Comparison of ENCODE assay signal across 8 cellular contexts in genomic region chr3:184133840-184134745, GRCh38. TPM values are rescaled to one million over a fixed set of nuclear protein-coding genes. Genes with fewer than 3 reads are reported as not detected.
DNase-seq lines count a peak whose midpoint lies in the region; ATAC-seq and TF ChIP-seq lines count a peak whose summit lies in the region.

No MANE protein-coding gene starts in this region.

- H3K4me3 ChIP-seq in A673 (ENCODE audit: low read depth, low read length, poor library complexity, severe bottlenecking) (peak overlapping the region; percentile 89), MG63 (peak overlapping the region; percentile 87), neutrophil (ENCODE audit: low read depth in 1 of 2, low read length in 1 of 2) (peak overlapping the region; percentile 73 to 94), urinary bladder (ENCODE audit: low read depth, low read length) (peak overlapping the region; percentile 69)

- no peaks in the 10 kb centered on the region for H3K27me3 Mint-ChIP-seq in activated naive CD8-positive, alpha-beta T cell treated with anti-CD3 and anti-CD28 coated beads, Interleukin-2, amount 10 ng/mL, durations not matched to agents 7 days and 5 days

- H3K4me1 ChIP-seq in A673 (ENCODE audit: insufficient read depth, low read length, poor library complexity, severe bottlenecking) (peaks cover 9% of the 10 kb centered on the region), neutrophil (ENCODE audit: control insufficient read depth in 1 of 2, insufficient read depth in 1 of 2, low read depth in 1 of 2, low read length in 1 of 2) (peaks cover 20 to 29% of the 10 kb centered on the region in 2 experiments), urinary bladder (ENCODE audit: insufficient read depth) (no peaks in the 10 kb centered on the region)

- TF ChIP-seq CTCF in A673 (conservative IDR thresholded peaks at IDR 0.05; ENCODE audit: low read depth, low read length) (no peak), neutrophil (IDR thresholded peaks at IDR 0.05) (no peak)

- H3K4me3 Mint-ChIP-seq in activated naive CD8-positive, alpha-beta T cell treated with anti-CD3 and anti-CD28 coated beads, Interleukin-2, amount 10 ng/mL, durations not matched to agents 7 days and 5 days, result peak overlapping the region; percentile 97

- H3K27me3 ChIP-seq in A673 (replicated peaks; ENCODE audit: insufficient read depth, low read depth, low read length, poor library complexity) (no peaks in the 10 kb centered on the region), MG63 (no peaks in the 10 kb centered on the region), neutrophil (no peaks in the 10 kb centered on the region)

- intact Hi-C loops in A673 (cut with micrococcal nuclease; ENCODE audit: unreplicated experiment) (loop anchor here (2.0 to 5.0 kb wide), 2 partner anchors 51 to 113 kb away; partner anchors contain the start of genes ALG3 and EEF1AKMT4), head of caudate nucleus (cut with DNase I) (loop anchor here (2.0 to 10.0 kb wide), 3 partner anchors 21 to 239 kb away; partner anchors contain the start of genes ABCC5 and DVL3)

- POLR2A ChIA-PET in A673 (lab: Charles Lee; ENCODE audit: low non-redundant PET), result no interaction called here
- POLR2A ChIA-PET in activated naive CD8-positive, alpha-beta T cell treated with anti-CD3 and anti-CD28 coated beads, Interleukin-2, amount 10 ng/mL, durations not matched to agents 7 days and 5 days (lab: Charles Lee), result interaction anchor here (0.9 to 1.8 kb wide), 3 partner anchors 21 to 57 kb away, joined by 4 to 5 read pairs (median 4); partner anchors contain the start of genes ABCF3 and DVL3

- peak overlapping the region; percentile 93 for H3K27ac Mint-ChIP-seq in activated naive CD8-positive, alpha-beta T cell treated with anti-CD3 and anti-CD28 coated beads, Interleukin-2, amount 10 ng/mL, durations not matched to agents 7 days and 5 days

- WGBS in urinary bladder, result under 1% methylated on average over 37 of the region's 37 CpGs

- CTCF ChIA-PET in A673 (lab: Charles Lee), result interaction anchor here (0.5 kb wide), 1 partner anchor 14 kb away, joined by 8 read pairs; no protein-coding TSS in a partner anchor

- ATAC-seq in GM18511 (IDR thresholded peaks at IDR 0.05; ENCODE audit: unreplicated experiment), result peak; percentile 41
- no peak for ATAC-seq in activated naive CD8-positive, alpha-beta T cell treated with anti-CD3 and anti-CD28 coated beads, Interleukin-2, amount 10 ng/mL, durations not matched to agents 7 days and 5 days (ENCODE audit: low read depth)

- peak overlapping the region; percentile 84 for H3K27ac ChIP-seq in A673 (ENCODE audit: low read depth, low read length, poor library complexity, severe bottlenecking)
- H3K27ac ChIP-seq in neutrophil, result peak overlapping the region; percentile 79
- H3K27ac ChIP-seq in urinary bladder (ENCODE audit: low read depth), result peak overlapping the region; percentile 57

- no peaks in the 10 kb centered on the region for H3K9me3 Mint-ChIP-seq in activated naive CD8-positive, alpha-beta T cell treated with anti-CD3 and anti-CD28 coated beads, Interleukin-2, amount 10 ng/mL, durations not matched to agents 7 days and 5 days

- H3K36me3 ChIP-seq in A673 (ENCODE audit: insufficient read depth, low read length, poor library complexity, severe bottlenecking), result no peaks in the 10 kb centered on the region
- H3K36me3 ChIP-seq in MG63, result peaks cover 13% of the 10 kb centered on the region
- H3K36me3 ChIP-seq in neutrophil, result peaks cover 9% of the 10 kb centered on the region
- no peaks in the 10 kb centered on the region for H3K36me3 ChIP-seq in urinary bladder (ENCODE audit: insufficient read depth)

- BruUV-seq in A673 (replicated peaks; lab: Mats Ljungman, UMichigan), result no TSS peak

- H3K36me3 Mint-ChIP-seq in activated naive CD8-positive, alpha-beta T cell treated with anti-CD3 and anti-CD28 coated beads, Interleukin-2, amount 10 ng/mL, durations not matched to agents 7 days and 5 days, result peaks cover 5% of the 10 kb centered on the region

- peaks cover 31% of the 10 kb centered on the region for H3K4me1 Mint-ChIP-seq in activated naive CD8-positive, alpha-beta T cell treated with anti-CD3 and anti-CD28 coated beads, Interleukin-2, amount 10 ng/mL, durations not matched to agents 7 days and 5 days

- DNase-seq in A673 (ENCODE audit: low spot score) (peak; percentile 94), MG63 (peak; percentile 91), SHP77 (lab: John Stamatoyannopoulos, UW) (peak; percentile 87 to 95), head of caudate nucleus (peak; percentile 80 to 94 (median 88))
- DNase-seq in activated naive CD8-positive, alpha-beta T cell treated with anti-CD3 and anti-CD28 coated beads, Interleukin-2, amount 10 ng/mL, durations not matched to agents 7 days and 5 days, result peak; percentile 53

- H3K9me3 ChIP-seq in A673 (ENCODE audit: low read depth, low read length, poor library complexity, severe bottlenecking) (no peaks in the 10 kb centered on the region), MG63 (no peaks in the 10 kb centered on the region), neutrophil (no peaks in the 10 kb centered on the region)

RNA-seq across cellular contexts. Expression of gene EIF2B5, which starts 1.1 kb away (rescaled TPM):
- total RNA-seq in A673 (2021) (57.8 and 64.2 TPM in 2 replicates), urinary bladder (34.2 TPM)
- 41.7 and 50.5 TPM in 2 replicates for total RNA-seq in MG63 (2014; rRNA removed; shearing (Covaris generic); ENCODE audit: low replicate concordance)
- 10 to 100 TPM; 54.7 to 61.8 TPM for total RNA-seq in activated naive CD8-positive, alpha-beta T cell treated with anti-CD3 and anti-CD28 coated beads, Interleukin-2, amount 10 ng/mL, durations not matched to agents 7 days and 5 days
- 38.2 TPM for polyA plus RNA-seq in urinary bladder

RNA-seq across cellular contexts. Expression of gene DVL3, which starts 21.1 kb away (rescaled TPM):
- 82.6 and 83.3 TPM in 2 replicates for total RNA-seq in A673 (2021)
- total RNA-seq in MG63 (2014; rRNA removed; shearing (Covaris generic); ENCODE audit: low replicate concordance), result 20.8 and 42.6 TPM in 2 replicates
- 10 to 100 TPM; 39.9 to 41.0 TPM for total RNA-seq in activated naive CD8-positive, alpha-beta T cell treated with anti-CD3 and anti-CD28 coated beads, Interleukin-2, amount 10 ng/mL, durations not matched to agents 7 days and 5 days
- 25.2 TPM for total RNA-seq in urinary bladder
- 62.2 TPM for polyA plus RNA-seq in urinary bladder

RNA-seq across cellular contexts. Expression of gene HTR3E, which starts 37.2 kb away (rescaled TPM):
- not detected in 2 replicates for total RNA-seq in A673 (2021)
- total RNA-seq in MG63 (2014; rRNA removed; shearing (Covaris generic); ENCODE audit: low replicate concordance), result not detected in 2 replicates
- total RNA-seq in activated naive CD8-positive, alpha-beta T cell treated with anti-CD3 and anti-CD28 coated beads, Interleukin-2, amount 10 ng/mL, durations not matched to agents 7 days and 5 days, result not detected
- not detected for total RNA-seq in urinary bladder
- not detected for polyA plus RNA-seq in urinary bladder

RNA-seq across cellular contexts. Expression of gene AP2M1, which starts 40.6 kb away (rescaled TPM):
- 382 and 419 TPM in 2 replicates for total RNA-seq in A673 (2021)
- 688 and 946 TPM in 2 replicates for total RNA-seq in MG63 (2014; rRNA removed; shearing (Covaris generic); ENCODE audit: low replicate concordance)
- 100 to 1,000 TPM; 210 to 213 TPM for total RNA-seq in activated naive CD8-positive, alpha-beta T cell treated with anti-CD3 and anti-CD28 coated beads, Interleukin-2, amount 10 ng/mL, durations not matched to agents 7 days and 5 days
- total RNA-seq in urinary bladder, result 195 TPM
- 466 TPM for polyA plus RNA-seq in urinary bladder

RNA-seq across cellular contexts. Expression of gene ABCF3, which starts 51.9 kb away (rescaled TPM):
- 65.1 and 65.2 TPM in 2 replicates for total RNA-seq in A673 (2021)
- 65.3 and 79.4 TPM in 2 replicates for total RNA-seq in MG63 (2014; rRNA removed; shearing (Covaris generic); ENCODE audit: low replicate concordance)
- total RNA-seq in activated naive CD8-positive, alpha-beta T cell treated with anti-CD3 and anti-CD28 coated beads, Interleukin-2, amount 10 ng/mL, durations not matched to agents 7 days and 5 days, result 10 to 100 TPM; 68.6 to 76.3 TPM
- 27.4 TPM for total RNA-seq in urinary bladder
- polyA plus RNA-seq in urinary bladder, result 38.8 TPM
